28 cellular contexts compared by ENCODE assay signal in the genomic region with DNA sequence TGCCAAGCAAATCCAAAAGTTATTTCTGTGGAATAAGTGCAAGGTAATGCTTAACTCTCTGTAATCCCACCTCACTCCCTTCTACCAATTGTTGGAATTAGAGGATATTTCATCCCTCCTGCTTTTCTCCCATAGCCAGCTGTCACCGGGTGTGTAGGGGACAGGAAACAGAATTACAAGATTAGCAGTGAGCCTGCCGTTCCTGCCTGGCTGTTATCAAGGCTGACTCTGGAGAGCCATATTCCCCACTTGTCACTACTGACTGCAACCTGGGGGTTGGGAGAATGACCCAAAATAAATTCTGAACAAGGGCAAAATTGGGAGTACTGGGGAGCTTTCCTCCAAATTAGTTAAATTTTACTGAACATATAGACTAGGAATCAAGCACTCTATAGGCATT. TPM values are rescaled to one million over a fixed set of nuclear protein-coding genes. Genes with fewer than 3 reads are reported as not detected.
"Had no signal": no experiment of that assay in that cellular context is flagged by ENCODE, and none has a peak within 500 bp of the region (broad histone marks: within the 10 kb centered on the region; RNA-seq: fewer than 3 reads in every experiment).

No MANE protein-coding gene starts in this region.

- H3K4me1 Mint-ChIP-seq: memory B cell; neural crest cell; stimulated activated effector memory CD8-positive, alpha-beta T cell treated with anti-CD3 and anti-CD28 coated beads, Interleukin-12 subunit alpha, Interleukin-12 subunit beta, amount 100 ng/mL, for 72 hours had no signal

- H3K9me3 ChIP-seq: esophagus squamous epithelium, left lung, lower lobe of right lung, neutrophil, sigmoid colon, stomach, thyroid gland had no signal

- H3K27ac Mint-ChIP-seq: effector memory CD8-positive, alpha-beta T cell; memory B cell; natural killer cell treated with Interleukin-12 subunit alpha and Interleukin-12 subunit beta and Interleukin-15 and Interleukin-18, amount 100 ng/mL, for 72 hours; progenitor cell of endocrine pancreas; stimulated activated effector memory CD8-positive, alpha-beta T cell treated with anti-CD3 and anti-CD28 coated beads, Interleukin-12 subunit alpha, Interleukin-12 subunit beta, amount 100 ng/mL, for 72 hours; type B pancreatic cell had no signal

- H3K4me1 ChIP-seq: esophagus squamous epithelium, left lung, parathyroid adenoma, sigmoid colon, stomach, thyroid gland had no signal

- H3K9me3 Mint-ChIP-seq: memory B cell; natural killer cell treated with Interleukin-12 subunit alpha and Interleukin-12 subunit beta and Interleukin-15 and Interleukin-18, amount 100 ng/mL, for 72 hours; neural crest cell; type B pancreatic cell had no signal

- H3K27me3 ChIP-seq: thyroid gland had no signal

- DNase-seq: cerebellar nuclear complex; cortex of kidney; effector memory CD8-positive, alpha-beta T cell; erythroblast; esophagus squamous epithelium; kidney; left lung; lower lobe of right lung; sigmoid colon; stimulated activated CD4-positive, alpha-beta T cell treated with anti-CD3 and anti-CD28 coated beads, Interleukin-2, amount 100 ng/mL, for 24 hours; stimulated activated CD4-positive, alpha-beta T cell treated with anti-CD3 and anti-CD28 coated beads, Interleukin-4, amount 100 ng/mL, for 24 hours; stimulated activated naive CD4-positive, alpha-beta T cell treated with Interleukin-2 at 50 U/mL for 16 hours; stomach; thyroid gland had no signal

- ATAC-seq: effector memory CD8-positive, alpha-beta T cell; left lung; lower lobe of right lung; natural killer cell treated with Interleukin-12 subunit alpha and Interleukin-12 subunit beta and Interleukin-15 and Interleukin-18, amount 100 ng/mL, for 72 hours; stimulated activated effector memory CD8-positive, alpha-beta T cell treated with anti-CD3 and anti-CD28 coated beads, Interleukin-12 subunit alpha, Interleukin-12 subunit beta, amount 100 ng/mL, for 72 hours had no signal

- H3K27ac ChIP-seq: esophagus squamous epithelium, hepatocyte, left lung, lower lobe of right lung, neutrophil, parathyroid adenoma, sigmoid colon, stomach, thyroid gland had no signal

- H3K4me3 Mint-ChIP-seq: effector memory CD8-positive, alpha-beta T cell; memory B cell; natural killer cell treated with Interleukin-12 subunit alpha and Interleukin-12 subunit beta and Interleukin-15 and Interleukin-18, amount 100 ng/mL, for 72 hours; neural crest cell; stimulated activated effector memory CD8-positive, alpha-beta T cell treated with anti-CD3 and anti-CD28 coated beads, Interleukin-12 subunit alpha, Interleukin-12 subunit beta, amount 100 ng/mL, for 72 hours; type B pancreatic cell had no signal

- H3K4me3 ChIP-seq: esophagus squamous epithelium, hepatocyte, left lung, lower lobe of right lung, sigmoid colon, stomach, thyroid gland had no signal

- H3K36me3 Mint-ChIP-seq: memory B cell; natural killer cell treated with Interleukin-12 subunit alpha and Interleukin-12 subunit beta and Interleukin-15 and Interleukin-18, amount 100 ng/mL, for 72 hours; stimulated activated effector memory CD8-positive, alpha-beta T cell treated with anti-CD3 and anti-CD28 coated beads, Interleukin-12 subunit alpha, Interleukin-12 subunit beta, amount 100 ng/mL, for 72 hours; type B pancreatic cell had no signal

RNA-seq across cellular contexts. Expression of gene TBX5, which starts 24.8 kb away (rescaled TPM):
- total RNA-seq: dermis microvascular lymphatic vessel endothelial cell; frontal cortex; kidney; mononuclear cell; natural killer cell treated with Interleukin-12 subunit alpha and Interleukin-12 subunit beta and Interleukin-15 and Interleukin-18, amount 100 ng/mL, for 72 hours; neural crest cell; omental fat pad; progenitor cell of endocrine pancreas; sigmoid colon; stomach; temporal lobe had no signal
- polyA plus RNA-seq: sigmoid colon had no signal
